21 cellular contexts compared by ENCODE assay signal in the genomic region with DNA sequence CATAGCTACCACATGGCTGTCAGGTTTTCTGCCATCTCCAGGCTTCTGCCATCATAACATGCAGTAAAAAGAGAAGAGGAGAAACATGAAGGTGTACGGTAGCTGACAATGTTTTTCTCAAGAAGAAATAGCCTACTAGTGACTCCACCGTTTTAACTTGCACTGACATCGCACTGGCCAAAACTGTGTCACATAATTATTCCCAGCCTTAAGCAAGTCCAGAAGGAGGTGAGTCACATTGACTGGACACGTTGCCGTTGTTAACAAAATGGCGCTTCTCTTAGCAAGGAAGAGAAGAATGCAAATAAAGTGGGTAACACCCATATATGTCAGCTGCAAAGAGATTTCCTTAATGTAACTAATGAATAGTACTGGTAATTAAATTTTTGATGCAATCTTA.
DNase-seq lines count a peak whose midpoint lies in the region; ATAC-seq and TF ChIP-seq lines count a peak whose summit lies in the region.
"Had no signal": no experiment of that assay in that cellular context is flagged by ENCODE, and none has a peak within 500 bp of the region (broad histone marks: within the 10 kb centered on the region; RNA-seq: fewer than 3 reads in every experiment).

No MANE protein-coding gene starts in this region.

- intact Hi-C loops in left cardiac atrium (cut with DNase I) = no loop called here

- H2AFZ ChIP-seq in hepatocyte = no peak overlapping the region
- H2AFZ ChIP-seq: PC-9 had no signal

- no peaks in the 10 kb centered on the region for H3K27me3 Mint-ChIP-seq in activated CD8-positive, alpha-beta memory T cell treated with anti-CD3 and anti-CD28 coated beads, Interleukin-2, amount 10 ng/mL, durations not matched to agents 7 days and 5 days
- H3K27me3 Mint-ChIP-seq: CD8-positive, alpha-beta memory T cell had no signal

- H3K9me2 ChIP-seq in hepatocyte (replicated peaks; ENCODE audit: insufficient read depth) = no peaks in the 10 kb centered on the region
- H3K9me2 ChIP-seq: SK-N-SH had no signal

- H3K4me3 ChIP-seq in WERI-Rb-1 (ENCODE audit: low read depth, low read length) (no peak overlapping the region), fibroblast of mammary gland (ENCODE audit: control insufficient read depth, low read depth, low read length) (no peak overlapping the region), hepatocyte (no peak overlapping the region)
- H3K4me3 ChIP-seq: A549, BLaER1, GM12878, PC-9 had no signal

- H3K4me2 ChIP-seq in hepatocyte = no peak overlapping the region
- H3K4me2 ChIP-seq: A549, BLaER1, PC-9, SK-N-SH had no signal

- no peak for ATAC-seq in activated CD8-positive, alpha-beta memory T cell treated with anti-CD3 and anti-CD28 coated beads, Interleukin-2, amount 10 ng/mL, durations not matched to agents 7 days and 5 days
- ATAC-seq in GM18909 (IDR thresholded peaks at IDR 0.05; ENCODE audit: poor library complexity, unreplicated experiment) = no peak
- no peak for ATAC-seq in left cardiac atrium
- ATAC-seq: A549, GM12878, Right ventricle myocardium inferior had no signal

- H3K27ac Mint-ChIP-seq in activated CD8-positive, alpha-beta memory T cell treated with anti-CD3 and anti-CD28 coated beads, Interleukin-2, amount 10 ng/mL, durations not matched to agents 7 days and 5 days = no peak overlapping the region
- H3K27ac Mint-ChIP-seq: CD8-positive, alpha-beta memory T cell had no signal

- DNase-seq in AG08395 (ENCODE audit: low spot score) (peak; percentile 2), GM04503 (ENCODE audit: low read depth) (peak; percentile 3), WERI-Rb-1 (no peak), fibroblast of mammary gland (ENCODE audit: low read depth) (peak; percentile 41), hepatocyte (ENCODE audit: low spot score) (no peak), left cardiac atrium (no peak)
- no peak for DNase-seq in activated CD8-positive, alpha-beta memory T cell treated with anti-CD3 and anti-CD28 coated beads, Interleukin-2, amount 10 ng/mL, durations not matched to agents 7 days and 5 days
- DNase-seq: CD8-positive, alpha-beta memory T cell; DMS 273 treated with DMSO at 0.1 percent for 48 hours; KBM-7; NCI-H1048; NCI-H1694 treated with DMSO at 0.1 percent for 48 hours; NCI-H2171; NCI-H774; PC-9; SK-N-SH had no signal

- CTCF ChIA-PET in activated CD8-positive, alpha-beta memory T cell treated with anti-CD3 and anti-CD28 coated beads, Interleukin-2, amount 10 ng/mL, durations not matched to agents 7 days and 5 days (lab: Charles Lee) = no interaction called here

- no peak overlapping the region for H3K27ac ChIP-seq in WERI-Rb-1
- H3K27ac ChIP-seq in hepatocyte = no peak overlapping the region
- H3K27ac ChIP-seq: A549, BLaER1, PC-9 had no signal

- 90% methylated on average over 6 of the region's 6 CpGs for WGBS in hepatocyte (ENCODE audit: low lambda C conversion rate, missing lambda C conversion rate)

- H3K9me3 ChIP-seq in WERI-Rb-1 (ENCODE audit: severe bottlenecking) (no peaks in the 10 kb centered on the region), hepatocyte (ENCODE audit: low read depth) (no peaks in the 10 kb centered on the region)
- H3K9me3 ChIP-seq: A549, BLaER1, SK-N-SH had no signal

- no peaks in the 10 kb centered on the region for H3K4me1 Mint-ChIP-seq in activated CD8-positive, alpha-beta memory T cell treated with anti-CD3 and anti-CD28 coated beads, Interleukin-2, amount 10 ng/mL, durations not matched to agents 7 days and 5 days
- H3K4me1 Mint-ChIP-seq: CD8-positive, alpha-beta memory T cell had no signal

- no peaks in the 10 kb centered on the region for H3K36me3 Mint-ChIP-seq in activated CD8-positive, alpha-beta memory T cell treated with anti-CD3 and anti-CD28 coated beads, Interleukin-2, amount 10 ng/mL, durations not matched to agents 7 days and 5 days
- H3K36me3 Mint-ChIP-seq: CD8-positive, alpha-beta memory T cell had no signal

- no peak overlapping the region for H3K4me3 Mint-ChIP-seq in activated CD8-positive, alpha-beta memory T cell treated with anti-CD3 and anti-CD28 coated beads, Interleukin-2, amount 10 ng/mL, durations not matched to agents 7 days and 5 days
- H3K4me3 Mint-ChIP-seq: CD8-positive, alpha-beta memory T cell had no signal

- no peaks in the 10 kb centered on the region for H4K20me1 ChIP-seq in hepatocyte (ENCODE audit: insufficient read depth, poor library complexity, severe bottlenecking)
- H4K20me1 ChIP-seq: BLaER1 had no signal

- H3K36me3 ChIP-seq in WERI-Rb-1 (no peaks in the 10 kb centered on the region), hepatocyte (replicated peaks; ENCODE audit: insufficient read depth, low read depth) (no peaks in the 10 kb centered on the region)
- H3K36me3 ChIP-seq: BLaER1 had no signal

- peaks cover 3% of the 10 kb centered on the region for H3K9me3 Mint-ChIP-seq in activated CD8-positive, alpha-beta memory T cell treated with anti-CD3 and anti-CD28 coated beads, Interleukin-2, amount 10 ng/mL, durations not matched to agents 7 days and 5 days (ENCODE audit: low read depth)

- TF ChIP-seq CTCF in WERI-Rb-1 (IDR thresholded peaks at IDR 0.05; ENCODE audit: low read depth, low read length) (peak; percentile 1; the same call in 1 of the 2 replicates), fibroblast of mammary gland (conservative IDR thresholded peaks at IDR 0.05; ENCODE audit: control insufficient read depth, insufficient read depth, low read depth, low read length) (no peak), hepatocyte (IDR thresholded peaks at IDR 0.05; ENCODE audit: poor library complexity) (no peak)

- no peaks in the 10 kb centered on the region for H3K79me2 ChIP-seq in hepatocyte

- H3K4me1 ChIP-seq in hepatocyte (ENCODE audit: insufficient read depth) = no peaks in the 10 kb centered on the region
- H3K4me1 ChIP-seq: A549, BLaER1 had no signal

- H3K27me3 ChIP-seq in WERI-Rb-1 (ENCODE audit: insufficient read depth, low read depth, severe bottlenecking) (no peaks in the 10 kb centered on the region), hepatocyte (no peaks in the 10 kb centered on the region)
- H3K27me3 ChIP-seq: BLaER1 had no signal

Comparison
In these comparisons a context has a peak if more than half of its experiments do, and no peak if none do; other contexts are left out.
1. DNase-seq: peak in AG08395 (single experiment), GM04503 (single experiment) and fibroblast of mammary gland (single experiment); none in WERI-Rb-1 (single experiment), hepatocyte (single experiment), activated CD8-positive, alpha-beta memory T cell treated with anti-CD3 and anti-CD28 coated beads, Interleukin-2, amount 10 ng/mL, durations not matched to agents 7 days and 5 days (single experiment) and left cardiac atrium (single experiment).